In the genomic region with DNA sequence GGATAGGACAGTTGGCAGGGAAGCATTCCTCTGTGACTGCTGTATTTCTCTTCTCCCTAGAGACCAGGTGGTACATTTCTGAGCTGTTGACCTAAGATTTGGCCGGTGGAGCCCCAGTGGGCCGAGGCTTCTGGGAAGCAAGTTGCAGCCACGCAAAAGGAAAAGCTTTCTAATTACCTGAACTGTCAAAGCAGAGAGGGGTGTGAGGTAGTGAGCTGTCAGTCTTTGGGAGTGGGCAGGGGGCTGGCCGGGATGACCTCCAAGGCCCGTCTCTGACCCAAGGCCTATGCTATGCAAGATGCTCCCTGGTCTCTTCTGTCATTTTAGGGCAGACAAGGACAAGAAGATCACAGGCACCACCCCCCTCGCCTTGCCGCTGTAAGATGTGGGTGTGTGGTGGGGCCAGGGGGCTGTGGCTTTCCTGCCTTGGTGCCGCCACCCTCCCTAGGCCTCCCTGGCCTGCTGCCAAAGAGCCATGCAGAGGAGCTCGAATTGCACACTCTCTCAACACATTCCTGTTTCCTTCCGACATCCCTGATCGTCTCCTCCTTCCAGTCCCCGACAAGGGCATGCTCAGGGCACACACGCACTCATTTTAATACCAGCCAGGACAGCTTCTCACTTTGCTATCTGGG, we compare ENCODE assay signal across 9 cellular contexts. TPM values are rescaled to one million over a fixed set of nuclear protein-coding genes. Genes with fewer than 3 reads are reported as not detected.
DNase-seq lines count a peak whose midpoint lies in the region; ATAC-seq and TF ChIP-seq lines count a peak whose summit lies in the region.
"Had no signal": no experiment of that assay in that cellular context is flagged by ENCODE, and none has a peak within 500 bp of the region (broad histone marks: within the 10 kb centered on the region; RNA-seq: fewer than 3 reads in every experiment).

No MANE protein-coding gene starts in this region.

- no peak for TF ChIP-seq EP300 in SK-N-SH (IDR thresholded peaks at IDR 0.05; ENCODE audit: borderline replicate concordance in 1 of 2, low read depth in 1 of 2, low read length in 1 of 2)
- TF ChIP-seq EP300 in transverse colon (IDR thresholded peaks at IDR 0.05; ENCODE audit: low read depth), result no peak

- H3K36me3 ChIP-seq in SK-N-SH (replicated peaks in 1 of 2; ENCODE audit: control insufficient read depth in 1 of 2, insufficient read depth in 2 of 2, low read length in 1 of 2) (no peaks in the 10 kb centered on the region), transverse colon (no peaks in the 10 kb centered on the region)

- TF ChIP-seq RAD21 in SK-N-SH (IDR thresholded peaks at IDR 0.05; ENCODE audit: low read length), result no peak

- no peaks in the 10 kb centered on the region for H3K27me3 ChIP-seq in SK-N-SH (ENCODE audit: insufficient read depth)
- peaks cover 37% of the 10 kb centered on the region for H3K27me3 ChIP-seq in transverse colon

- DNase-seq in NCI-H2196 (lab: John Stamatoyannopoulos, UW; ENCODE audit: unreplicated experiment) (peak; percentile 52), NCI-H2196 treated with DMSO at 0.1 percent for 48 hours (lab: John Stamatoyannopoulos, UW; ENCODE audit: unreplicated experiment) (no peak), SK-N-SH (peak; percentile 47), mucosa of gallbladder (ENCODE audit: low spot score) (peak; percentile 31), transverse colon (no peak), T1000 (lab: John Stamatoyannopoulos, UW) (no peak)
- peak; percentile 90 for DNase-seq in activated naive CD8-positive, alpha-beta T cell treated with anti-CD3 and anti-CD28 coated beads, Interleukin-2, amount 10 ng/mL, durations not matched to agents 7 days and 5 days

- H2AFZ ChIP-seq in SK-N-SH (ENCODE audit: low read depth), result peak overlapping the region; percentile 31; the same call in 1 of the 2 replicates

- peaks cover 49% of the 10 kb centered on the region for H3K4me1 Mint-ChIP-seq in activated naive CD8-positive, alpha-beta T cell treated with anti-CD3 and anti-CD28 coated beads, Interleukin-2, amount 10 ng/mL, durations not matched to agents 7 days and 5 days
- peaks cover 40% of the 10 kb centered on the region for H3K4me1 Mint-ChIP-seq in stimulated activated naive CD8-positive, alpha-beta T cell treated with anti-CD3 and anti-CD28 coated beads, Interleukin-15, Interleukin-2, amounts not matched to agents 100 ng/mL and 50 ng/mL, for 24 hours (ENCODE audit: low read depth)

- no peak for TF ChIP-seq CTCF in SK-N-SH (IDR thresholded peaks at IDR 0.05)
- TF ChIP-seq CTCF in transverse colon (IDR thresholded peaks at IDR 0.05), result no peak

- H3K4me3 ChIP-seq in SK-N-SH (ENCODE audit: low read depth in 2 of 2, low read length in 1 of 2) (no peak overlapping the region), transverse colon (no peak overlapping the region)

- H3K27ac ChIP-seq in SK-N-SH (ENCODE audit: low read depth in 2 of 2, low read length in 1 of 2) (peak overlapping the region in 1 of 2 experiments; percentile 36; a peak in 1 of 4 replicates), transverse colon (no peak overlapping the region)

- no peak for TF ChIP-seq POLR2A in transverse colon (IDR thresholded peaks at IDR 0.05)

- WGBS in SK-N-SH (ENCODE audit: low lambda C conversion rate), result 36% methylated on average over 6 of the region's 13 CpGs
- WGBS in transverse colon (ENCODE audit: low coverage in 1 of 2), 2 donors, result 26% methylated on average over 13 of the region's 13 CpGs; no CpG with 5 or more reads in 1 of the 2 donors

- no peaks in the 10 kb centered on the region for H3K9me3 Mint-ChIP-seq in activated naive CD8-positive, alpha-beta T cell treated with anti-CD3 and anti-CD28 coated beads, Interleukin-2, amount 10 ng/mL, durations not matched to agents 7 days and 5 days
- no peaks in the 10 kb centered on the region for H3K9me3 Mint-ChIP-seq in stimulated activated naive CD8-positive, alpha-beta T cell treated with anti-CD3 and anti-CD28 coated beads, Interleukin-15, Interleukin-2, amounts not matched to agents 100 ng/mL and 50 ng/mL, for 24 hours
- H3K9me3 Mint-ChIP-seq: activated naive CD4-positive, alpha-beta T cell treated with anti-CD3 and anti-CD28 coated beads, Interleukin-2, amount 50 U/mL, for 72 hours had no signal

- CTCF ChIA-PET in SK-N-SH (lab: Yijun Ruan, JAX), result interaction anchor here (1.0 to 1.5 kb wide), 2 partner anchors 25 to 87 kb away, joined by 5 to 9 read pairs; no protein-coding TSS in a partner anchor

- H3K4me1 ChIP-seq in SK-N-SH (ENCODE audit: control insufficient read depth in 1 of 2, insufficient read depth in 2 of 2, low read depth in 1 of 2, low read length in 1 of 2) (peaks cover 7 to 22% of the 10 kb centered on the region in 2 experiments; a peak in 3 of 4 replicates), transverse colon (peaks cover 0 to 13% (median 2%) of the 10 kb centered on the region in 4 donors)

- peaks cover 3% of the 10 kb centered on the region for H3F3A ChIP-seq in SK-N-SH (replicated peaks; ENCODE audit: insufficient read depth)

- no peaks in the 10 kb centered on the region for H3K9me2 ChIP-seq in SK-N-SH

- no peak overlapping the region; the same call in 1 of the 2 replicates for H3K4me2 ChIP-seq in SK-N-SH

- ATAC-seq in activated naive CD8-positive, alpha-beta T cell treated with anti-CD3 and anti-CD28 coated beads, Interleukin-2, amount 10 ng/mL, durations not matched to agents 7 days and 5 days (ENCODE audit: low read depth), result peak; percentile 64

- H4K20me1 ChIP-seq in SK-N-SH (ENCODE audit: insufficient read depth), result no peaks in the 10 kb centered on the region

- in situ Hi-C loops in transverse colon (cut with MboI; ENCODE audit: low pct_ligation_motif_present in 1 of 4, low pct_unique_long_range_greater_than_20kb in 1 of 4, low sequenced_read_pairs in 3 of 4), result no loop called here

- no peaks in the 10 kb centered on the region for H3K9me3 ChIP-seq in SK-N-SH
- no peaks in the 10 kb centered on the region for H3K9me3 ChIP-seq in transverse colon

- peak overlapping the region; percentile 58 for H3K4me3 Mint-ChIP-seq in activated naive CD8-positive, alpha-beta T cell treated with anti-CD3 and anti-CD28 coated beads, Interleukin-2, amount 10 ng/mL, durations not matched to agents 7 days and 5 days
- peak overlapping the region; percentile 37 for H3K4me3 Mint-ChIP-seq in stimulated activated naive CD8-positive, alpha-beta T cell treated with anti-CD3 and anti-CD28 coated beads, Interleukin-15, Interleukin-2, amounts not matched to agents 100 ng/mL and 50 ng/mL, for 24 hours

- H3K36me3 Mint-ChIP-seq in activated naive CD8-positive, alpha-beta T cell treated with anti-CD3 and anti-CD28 coated beads, Interleukin-2, amount 10 ng/mL, durations not matched to agents 7 days and 5 days, result no peaks in the 10 kb centered on the region
- H3K36me3 Mint-ChIP-seq in stimulated activated naive CD8-positive, alpha-beta T cell treated with anti-CD3 and anti-CD28 coated beads, Interleukin-15, Interleukin-2, amounts not matched to agents 100 ng/mL and 50 ng/mL, for 24 hours (ENCODE audit: low read depth), result no peaks in the 10 kb centered on the region
- H3K36me3 Mint-ChIP-seq: activated naive CD4-positive, alpha-beta T cell treated with anti-CD3 and anti-CD28 coated beads, Interleukin-2, amount 50 U/mL, for 72 hours had no signal

- peak overlapping the region; percentile 68 for H3K27ac Mint-ChIP-seq in activated naive CD8-positive, alpha-beta T cell treated with anti-CD3 and anti-CD28 coated beads, Interleukin-2, amount 10 ng/mL, durations not matched to agents 7 days and 5 days
- no peak overlapping the region for H3K27ac Mint-ChIP-seq in stimulated activated naive CD8-positive, alpha-beta T cell treated with anti-CD3 and anti-CD28 coated beads, Interleukin-15, Interleukin-2, amounts not matched to agents 100 ng/mL and 50 ng/mL, for 24 hours
- H3K27ac Mint-ChIP-seq: activated naive CD4-positive, alpha-beta T cell treated with anti-CD3 and anti-CD28 coated beads, Interleukin-2, amount 50 U/mL, for 72 hours had no signal

- H3K79me2 ChIP-seq in SK-N-SH (ENCODE audit: insufficient read depth), result no peaks in the 10 kb centered on the region

- intact Hi-C loops in transverse colon (cut with DNase I; ENCODE audit: low total_unique reads), result no loop called here

- H3K27me3 Mint-ChIP-seq in activated naive CD8-positive, alpha-beta T cell treated with anti-CD3 and anti-CD28 coated beads, Interleukin-2, amount 10 ng/mL, durations not matched to agents 7 days and 5 days, result peaks cover 60% of the 10 kb centered on the region
- H3K27me3 Mint-ChIP-seq in stimulated activated naive CD8-positive, alpha-beta T cell treated with anti-CD3 and anti-CD28 coated beads, Interleukin-15, Interleukin-2, amounts not matched to agents 100 ng/mL and 50 ng/mL, for 24 hours, result peaks cover 60% of the 10 kb centered on the region

- 0 out of 2 replicates have a peak overlapping the region, but pooled peaks have one; percentile 31 for H3K9ac ChIP-seq in SK-N-SH

- POLR2A ChIA-PET in SK-N-SH (lab: Yijun Ruan, JAX), result no interaction called here
- POLR2A ChIA-PET in activated naive CD8-positive, alpha-beta T cell treated with anti-CD3 and anti-CD28 coated beads, Interleukin-2, amount 10 ng/mL, durations not matched to agents 7 days and 5 days (lab: Charles Lee), result interaction anchor here (0.8 to 1.4 kb wide), 5 partner anchors 8 to 27 kb away, joined by 4 to 11 read pairs (median 5); partner anchors contain the start of gene PADI1

TF ChIP-seq in SK-N-SH, 30 proteins besides CTCF, POLR2A, EP300 and RAD21 (continues in another document):
- TF ChIP-seq SIN3A (IDR thresholded peaks at IDR 0.05; ENCODE audit: borderline replicate concordance, low read depth, low read length) (no peak), JUND (IDR thresholded peaks at IDR 0.05) (no peak), RFX5 (IDR thresholded peaks at IDR 0.05; ENCODE audit: low read length) (no peak), YY1 (IDR thresholded peaks at IDR 0.05; ENCODE audit: low read depth) (no peak)

RNA-seq across cellular contexts. Expression of gene PADI1, which starts 7.7 kb away (rescaled TPM):
- 0.26 and 0.62 TPM in 2 replicates for polyA plus RNA-seq in SK-N-SH (2012; rRNA removed)
- 0.28 and 0.29 TPM in 2 replicates for polyA plus RNA-seq in SK-N-SH (2012; cell fraction: cytosol; rRNA removed)
- 1.3 and 1.4 TPM in 2 replicates for polyA plus RNA-seq in SK-N-SH (2012; cell fraction: nucleus; rRNA removed)
- total RNA-seq in activated naive CD8-positive, alpha-beta T cell treated with anti-CD3 and anti-CD28 coated beads, Interleukin-2, amount 10 ng/mL, durations not matched to agents 7 days and 5 days, result not detected
- total RNA-seq in mucosa of gallbladder (not detected), transverse colon (under 1 TPM in 1 of 4 donors, not detected in 3; 0.14 TPM)
- total RNA-seq: activated naive CD4-positive, alpha-beta T cell treated with anti-CD3 and anti-CD28 coated beads, Interleukin-2, amount 50 U/mL, for 72 hours had no signal

RNA-seq across cellular contexts. Expression of gene PADI3, which starts 36.3 kb away (rescaled TPM):
- polyA plus RNA-seq in SK-N-SH (2012; rRNA removed), result 0.30 and 0.36 TPM in 2 replicates
- 0.13 and 0.18 TPM in 2 replicates for polyA plus RNA-seq in SK-N-SH (2012; cell fraction: cytosol; rRNA removed)
- 1.1 and 1.3 TPM in 2 replicates for polyA plus RNA-seq in SK-N-SH (2012; cell fraction: nucleus; rRNA removed)
- total RNA-seq in activated naive CD8-positive, alpha-beta T cell treated with anti-CD3 and anti-CD28 coated beads, Interleukin-2, amount 10 ng/mL, durations not matched to agents 7 days and 5 days, result not detected
- total RNA-seq in mucosa of gallbladder (0.72 TPM), transverse colon (not detected)
- total RNA-seq: activated naive CD4-positive, alpha-beta T cell treated with anti-CD3 and anti-CD28 coated beads, Interleukin-2, amount 50 U/mL, for 72 hours had no signal

Comparison
In these comparisons a context has a peak if more than half of its experiments do, and no peak if none do; other contexts are left out.
1. DNase-seq: peak in NCI-H2196 (single experiment), SK-N-SH (single experiment), activated naive CD8-positive, alpha-beta T cell treated with anti-CD3 and anti-CD28 coated beads, Interleukin-2, amount 10 ng/mL, durations not matched to agents 7 days and 5 days (single experiment) and mucosa of gallbladder (single experiment); none in NCI-H2196 treated with DMSO at 0.1 percent for 48 hours (single experiment), transverse colon (single experiment) and T1000 (single experiment).